Comparison of ENCODE assay signal across 11 cellular contexts in the genomic region with DNA sequence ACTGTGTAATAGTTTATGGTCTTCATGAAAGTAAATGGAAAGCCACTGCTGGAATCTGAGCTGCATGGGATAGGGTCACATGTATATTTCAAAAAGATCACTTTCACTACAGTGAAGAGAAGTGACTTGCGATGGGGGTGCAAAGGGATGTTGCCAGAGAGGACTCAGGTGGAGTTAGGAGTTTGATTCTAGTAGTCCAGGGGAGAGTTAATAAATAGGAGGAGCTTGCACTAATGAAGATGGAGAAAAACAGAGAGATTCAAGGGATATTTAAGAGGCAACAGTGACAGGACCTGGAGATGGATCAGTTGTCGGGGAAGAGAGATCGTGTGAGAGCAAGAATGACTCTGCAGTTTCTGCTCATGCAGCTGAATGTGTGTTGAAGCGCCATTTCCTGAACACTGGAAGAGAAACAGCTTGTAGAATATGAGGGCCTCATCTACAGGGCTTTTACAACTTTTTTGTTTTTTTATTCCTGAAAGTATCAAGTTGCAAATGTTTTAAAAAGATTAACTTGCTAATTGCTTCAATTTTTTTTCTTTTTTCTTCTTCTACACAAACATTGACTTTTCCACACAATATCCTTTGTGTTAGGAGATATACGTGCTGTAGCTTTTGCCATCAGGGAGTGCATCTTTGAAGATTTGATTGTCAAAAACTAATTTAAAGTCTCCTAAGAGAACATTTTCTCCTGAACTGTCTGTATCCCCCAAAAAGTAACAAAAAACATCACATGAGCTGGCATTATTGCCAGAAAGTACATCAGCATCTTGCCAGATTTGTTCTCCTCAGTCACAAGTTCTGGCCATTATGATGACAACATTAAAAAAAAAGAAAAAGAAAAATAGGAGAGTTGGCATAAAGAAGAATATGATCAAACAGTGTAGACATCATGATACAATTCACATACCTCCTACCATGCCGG. TPM values are rescaled to one million over a fixed set of nuclear protein-coding genes. Genes with fewer than 3 reads are reported as not detected.
A peak's percentile ranks its signal among the peaks of the same experiment; 100 is the strongest.
DNase-seq lines count a peak whose midpoint lies in the region; ATAC-seq, FAIRE-seq and TF ChIP-seq lines count a peak whose summit lies in the region.
"Had no signal": no experiment of that assay in that cellular context is flagged by ENCODE, and none has a peak within 500 bp of the region (broad histone marks: within the 10 kb centered on the region; RNA-seq: fewer than 3 reads in every experiment).

No MANE protein-coding gene starts in this region.

- H3K9me3 Mint-ChIP-seq in Caco-2 (ENCODE audit: unreplicated experiment) (no peaks in the 10 kb centered on the region), immature natural killer cell (no peaks in the 10 kb centered on the region)
- no peaks in the 10 kb centered on the region for H3K9me3 Mint-ChIP-seq in activated naive CD4-positive, alpha-beta T cell treated with anti-CD3 and anti-CD28 coated beads for 36 hours

- intact Hi-C loops in K562 (cut with micrococcal nuclease) (no loop called here), right cardiac atrium (cut with DNase I) (no loop called here), Caco-2 (cut with micrococcal nuclease; ENCODE audit: unreplicated experiment) (no loop called here)
- intact Hi-C loops in activated naive CD4-positive, alpha-beta T cell treated with anti-CD3 and anti-CD28 coated beads for 36 hours (cut with micrococcal nuclease), result no loop called here

- H3K4me3 Mint-ChIP-seq in Caco-2 (ENCODE audit: unreplicated experiment) (no peak overlapping the region), immature natural killer cell (peak overlapping the region in 1 of 5 donors; percentile 51)
- no peak overlapping the region for H3K4me3 Mint-ChIP-seq in activated naive CD4-positive, alpha-beta T cell treated with anti-CD3 and anti-CD28 coated beads for 36 hours

- peak; percentile 46; the same call in 1 of the 2 replicates for TF ChIP-seq EP300 in K562 (IDR thresholded peaks at IDR 0.05; ENCODE audit: low read length)

- H3K36me3 ChIP-seq in K562 (ENCODE audit: control insufficient read depth, insufficient read depth, low read length), result no peaks in the 10 kb centered on the region
- no peaks in the 10 kb centered on the region for H3K36me3 ChIP-seq in Caco-2 (ENCODE audit: control insufficient read depth, insufficient read depth, low read length)

- H3K27ac ChIP-seq in K562 (ENCODE audit: extremely low read depth, low read depth, low read length) (0 out of 3 replicates have a peak overlapping the region, but pooled peaks have one; percentile 11), right cardiac atrium (ENCODE audit: low read length) (no peak overlapping the region)

- POLR2A ChIA-PET in K562 (lab: Yijun Ruan, JAX) (interaction anchor here (0.6 to 1.9 kb wide), 6 partner anchors 10 to 955 kb away, joined by 3 to 12 read pairs (median 3); a partner anchor contains a TSS), Caco-2 (lab: Charles Lee) (interaction anchor here (0.6 kb wide), 1 partner anchor 100 kb away, joined by 4 read pairs; no protein-coding TSS in a partner anchor)

- H3K9me3 ChIP-seq in K562 (replicated peaks; ENCODE audit: control insufficient read depth, insufficient read depth, low read depth, low read length) (no peaks in the 10 kb centered on the region), right cardiac atrium (ENCODE audit: control insufficient read depth, low read length) (no peaks in the 10 kb centered on the region), Caco-2 (no peaks in the 10 kb centered on the region)

- H3K4me1 ChIP-seq in K562 (replicated peaks in 1 of 2; ENCODE audit: control insufficient read depth in 2 of 2, insufficient read depth in 2 of 2, low read length in 2 of 2), result peaks cover 0 to 12% of the 10 kb centered on the region in 2 experiments; a peak in 3 of 5 replicates
- H3K4me1 ChIP-seq in right cardiac atrium (ENCODE audit: control insufficient read depth, insufficient read depth, low read length), result no peaks in the 10 kb centered on the region
- H3K4me1 ChIP-seq in Caco-2, result no peaks in the 10 kb centered on the region

- no peaks in the 10 kb centered on the region for H3K9me1 ChIP-seq in K562 (ENCODE audit: control insufficient read depth, insufficient read depth, low read length)

- no peaks in the 10 kb centered on the region for H3K27me3 ChIP-seq in K562 (ENCODE audit: control insufficient read depth in 2 of 2, insufficient read depth in 2 of 2, low read length in 2 of 2)
- H3K27me3 ChIP-seq in right cardiac atrium (ENCODE audit: control insufficient read depth, insufficient read depth), result no peaks in the 10 kb centered on the region
- H3K27me3 ChIP-seq in Caco-2 (replicated peaks; ENCODE audit: control insufficient read depth, insufficient read depth, low read length), result 0 out of 2 replicates have a peak, but pooled peaks cover 1% of the 10 kb centered on the region

- H3K4me1 Mint-ChIP-seq in Caco-2 (ENCODE audit: low read depth, unreplicated experiment), result no peaks in the 10 kb centered on the region
- peaks cover 6 to 9% of the 10 kb centered on the region in 2 donors for H3K4me1 Mint-ChIP-seq in immature natural killer cell
- peaks cover 4% of the 10 kb centered on the region for H3K4me1 Mint-ChIP-seq in activated naive CD4-positive, alpha-beta T cell treated with anti-CD3 and anti-CD28 coated beads for 36 hours (ENCODE audit: low read depth)

- no peak for TF ChIP-seq POLR2A in K562 (conservative IDR thresholded peaks at IDR 0.05)

- no peaks in the 10 kb centered on the region for H4K20me1 ChIP-seq in K562 (replicated peaks; ENCODE audit: control insufficient read depth, insufficient read depth, low read length)

- no peaks in the 10 kb centered on the region for H3K36me3 Mint-ChIP-seq in Caco-2 (ENCODE audit: insufficient read depth, unreplicated experiment)
- peaks cover 0 to 5% (median 0%) of the 10 kb centered on the region in 3 donors for H3K36me3 Mint-ChIP-seq in immature natural killer cell
- no peaks in the 10 kb centered on the region for H3K36me3 Mint-ChIP-seq in activated naive CD4-positive, alpha-beta T cell treated with anti-CD3 and anti-CD28 coated beads for 36 hours (ENCODE audit: low read depth)

- FAIRE-seq in K562 (lab: Jason Lieb, UNC), result peak; percentile 91

- no peak for TF ChIP-seq CTCF in K562 (IDR thresholded peaks at IDR 0.05 in 2 of 3, conservative IDR thresholded peaks at IDR 0.05 in 1 of 3; ENCODE audit: insufficient read depth in 2 of 3, low read depth in 1 of 3, low read length in 3 of 3)
- no peak for TF ChIP-seq CTCF in Caco-2 (IDR thresholded peaks at IDR 0.05; ENCODE audit: insufficient read depth in 1 of 2, low read depth in 1 of 2, low read length in 1 of 2, severe bottlenecking in 1 of 2, unreplicated experiment in 1 of 2)

- CTCF ChIA-PET in K562 (lab: Yijun Ruan, JAX; ENCODE audit: low intra/inter-chr PET ratio) (no interaction called here), Caco-2 (lab: Charles Lee) (interaction anchor here (2.0 kb wide), 1 partner anchor 10 kb away, joined by 5 read pairs; no protein-coding TSS in a partner anchor)
- CTCF ChIA-PET in activated naive CD4-positive, alpha-beta T cell treated with anti-CD3 and anti-CD28 coated beads for 36 hours (lab: Charles Lee), result interaction anchor here (0.6 to 4.4 kb wide), 4 partner anchors 10 to 293 kb away, joined by 3 to 21 read pairs (median 4); no protein-coding TSS in a partner anchor

- 42% methylated on average over 6 of the region's 6 CpGs for WGBS in K562 (ENCODE audit: insufficient coverage, low coverage, missing lambda C conversion rate)
- WGBS in right cardiac atrium, result 57% methylated on average over 6 of the region's 6 CpGs

- H3K9ac ChIP-seq in K562 (ENCODE audit: insufficient read depth in 1 of 2, low read depth in 2 of 2, low read length in 2 of 2), result peak overlapping the region in 1 of 2 experiments; percentile 7; a peak in 1 of 4 replicates

- H3K4me2 ChIP-seq in K562 (ENCODE audit: insufficient read depth, low read length), result peak overlapping the region; percentile 59
- H3K4me2 ChIP-seq: smooth muscle cell had no signal

- TF ChIP-seq RAD21 in K562 (CRISPR knock-in tag; conservative IDR thresholded peaks at IDR 0.05 in 1 of 2, IDR thresholded peaks at IDR 0.05 in 1 of 2), result peak in 1 of 2 experiments; percentile 13; a peak in 1 of 4 replicates

- BruUV-seq in K562 (replicated peaks; lab: Mats Ljungman, UMichigan), result no TSS peak
- BruUV-seq in Caco-2 (replicated peaks; lab: Mats Ljungman, UMichigan), result no TSS peak

- H2AFZ ChIP-seq in K562 (ENCODE audit: low read depth, low read length), result peak overlapping the region; percentile 64

- ATAC-seq in K562 (peak; percentile 88), right cardiac atrium (peak; percentile 59 to 74)

- in situ Hi-C loops in K562 (cut with MboI), result no loop called here

- DNase-seq in KG1 (lab: John Stamatoyannopoulos, UW) (peak; percentile 26), K562 (ENCODE audit: extremely low read depth in 1 of 4, low spot score in 3 of 4) (peak in 3 of 4 experiments; percentile 29 to 77 (median 68)), right cardiac atrium (no peak), superior temporal gyrus (ENCODE audit: extremely low spot score) (peak; percentile 71), Caco-2 (no peak), AG08396 (ENCODE audit: low spot score) (no peak), immature natural killer cell (no peak)
- DNase-seq in activated naive CD4-positive, alpha-beta T cell treated with anti-CD3 and anti-CD28 coated beads for 36 hours, result no peak
- DNase-seq: activated CD4-positive, CD25-positive, alpha-beta regulatory T cell treated with anti-CD3 and anti-CD28 coated beads, Interleukin-2, amount 50 U/mL, for 72 hours; cortex of kidney had no signal

- H3K27me3 Mint-ChIP-seq in Caco-2 (ENCODE audit: insufficient read depth, unreplicated experiment) (no peaks in the 10 kb centered on the region), immature natural killer cell (ENCODE audit: low read depth in 3 of 3) (peaks cover 0 to 2% (median 0%) of the 10 kb centered on the region in 3 donors)
- no peaks in the 10 kb centered on the region for H3K27me3 Mint-ChIP-seq in activated naive CD4-positive, alpha-beta T cell treated with anti-CD3 and anti-CD28 coated beads for 36 hours (ENCODE audit: low read depth)

- H3K27ac Mint-ChIP-seq in Caco-2 (ENCODE audit: unreplicated experiment) (no peak overlapping the region), immature natural killer cell (no peak overlapping the region)
- no peak overlapping the region for H3K27ac Mint-ChIP-seq in activated naive CD4-positive, alpha-beta T cell treated with anti-CD3 and anti-CD28 coated beads for 36 hours

- no peaks in the 10 kb centered on the region for H3K79me2 ChIP-seq in K562 (ENCODE audit: control insufficient read depth, insufficient read depth, low read length)

- H3K4me3 ChIP-seq in K562 (no peak overlapping the region), right cardiac atrium (ENCODE audit: low read length) (no peak overlapping the region), Caco-2 (ENCODE audit: low read depth, low read length) (no peak overlapping the region)
- H3K4me3 ChIP-seq: smooth muscle cell had no signal

RNA-seq across cellular contexts. Expression of a gene that starts 37.5 kb away (rescaled TPM):
- total RNA-seq in K562 (2011; cell fraction: chromatin; rRNA removed; ENCODE audit: low replicate concordance), result 23.2 and 32.3 TPM in 2 replicates
- total RNA-seq in K562 (2011; cell fraction: nucleolus; rRNA removed), result 22.8 and 27.4 TPM in 2 replicates
- total RNA-seq in K562 (2011; cell fraction: nucleoplasm; rRNA removed), result 35.6 and 42.7 TPM in 2 replicates
- total RNA-seq in K562 (2014; rRNA removed) (12.4 and 21.7 TPM in 2 replicates), K562 (2014; rRNA removed; fragmentation: Illumina TruSeq; extraction: Trizol) (22.6 and 22.9 TPM in 2 replicates), K562 (2015; rRNA removed; fragmentation: Illumina TruSeq; extraction: Trizol) (22.5 and 24.7 TPM in 2 replicates), K562 (2021) (17.4 and 18.0 TPM in 2 replicates), right cardiac atrium (10 to 100 TPM; 13.1 to 18.4 (median 17.3) TPM), Caco-2 (2022) (11.7 and 11.8 TPM in 2 replicates)
- polyA plus RNA-seq in K562 (2011; rRNA removed) (16.7 and 22.9 TPM in 2 replicates), K562 (2014; fragmentation: Illumina TruSeq; extraction: Trizol) (21.5 and 25.1 TPM in 2 replicates), K562 (2014; fragmentation: Nextera tagmentation; extraction: Ambion mirVana) (10 to 100 TPM in 1 of 2 experiments, 1 to 10 TPM in 1; 5.5 to 10.2 TPM), K562 (2014; rRNA removed) (17.6 and 18.2 TPM in 2 replicates), right cardiac atrium (18.1 TPM), immature natural killer cell (10 to 100 TPM in 2 of 3 donors, 1 to 10 TPM in 1; 9.8 to 11.1 (median 10.4) TPM)
- polyA plus RNA-seq in K562 (2011; cell fraction: cytosol; rRNA removed), result 10.5 and 12.2 TPM in 2 replicates
- polyA plus RNA-seq in K562 (2011; cell fraction: nucleus; rRNA removed), result 17.9 and 25.1 TPM in 2 replicates
- 14.3 and 17.4 TPM in 2 replicates for polyA plus RNA-seq in K562 (2012)
- polyA minus RNA-seq in K562 (2011; rRNA and poly(A)+ RNA removed), result 33.2 and 34.4 TPM in 2 replicates
- 5.0 and 9.4 TPM in 2 replicates for polyA minus RNA-seq in K562 (2011; cell fraction: cytosol; rRNA and poly(A)+ RNA removed)
- polyA minus RNA-seq in K562 (2011; cell fraction: nucleus; rRNA and poly(A)+ RNA removed), result 28.7 and 31.2 TPM in 2 replicates
- 10 to 100 TPM; 11.6 to 12.6 TPM for total RNA-seq in activated naive CD4-positive, alpha-beta T cell treated with anti-CD3 and anti-CD28 coated beads for 36 hours

Comparison
In these comparisons a context has a peak if more than half of its experiments do, and no peak if none do; other contexts are left out.
1. DNase-seq: peak in KG1 (single experiment), K562 (3 of 4) and superior temporal gyrus (single experiment); none in right cardiac atrium (0 of 3), Caco-2 (0 of 2), AG08396 (single experiment), immature natural killer cell (0 of 3) and activated naive CD4-positive, alpha-beta T cell treated with anti-CD3 and anti-CD28 coated beads for 36 hours (single experiment).